13 cellular contexts compared by ENCODE assay signal in the genomic region with DNA sequence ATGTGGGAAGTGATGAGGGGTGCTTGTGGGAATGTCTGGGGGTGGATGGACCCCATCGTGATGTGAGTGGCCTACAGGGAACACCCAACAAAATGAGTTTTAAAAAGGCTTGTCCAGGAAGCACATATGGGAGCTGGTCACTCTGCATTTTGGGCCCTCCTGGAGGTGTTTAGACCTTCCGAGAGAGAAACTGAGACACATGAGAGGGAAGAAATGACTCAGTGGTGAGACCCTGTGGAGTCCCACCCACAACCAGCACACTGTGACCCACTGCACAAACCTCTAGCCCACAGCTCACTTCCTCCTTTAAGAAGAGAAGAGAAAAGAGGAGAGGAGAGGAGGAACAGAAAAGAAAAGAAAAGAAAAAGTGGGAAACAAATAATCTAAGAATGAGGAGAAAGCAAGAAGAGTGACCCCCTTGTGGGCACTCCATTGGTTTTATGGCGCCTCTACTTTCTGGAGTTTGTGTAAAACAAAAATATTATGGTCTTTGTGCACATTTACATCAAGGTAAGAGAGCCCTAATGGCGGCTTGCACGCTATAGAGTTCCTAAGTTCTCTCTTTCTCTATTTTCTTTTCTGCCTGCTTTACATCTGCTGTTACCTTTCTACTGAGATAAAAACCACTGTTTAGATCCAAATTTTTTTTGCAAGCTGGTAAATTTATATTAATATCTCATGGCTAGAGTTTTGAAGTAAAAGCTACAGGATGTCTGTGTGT. TPM values are rescaled to one million over a fixed set of nuclear protein-coding genes. Genes with fewer than 3 reads are reported as not detected.
DNase-seq lines count a peak whose midpoint lies in the region; ATAC-seq and TF ChIP-seq lines count a peak whose summit lies in the region.
"Had no signal": no experiment of that assay in that cellular context is flagged by ENCODE, and none has a peak within 500 bp of the region (broad histone marks: within the 10 kb centered on the region; RNA-seq: fewer than 3 reads in every experiment).

No MANE protein-coding gene starts in this region.

- peaks cover 5% of the 10 kb centered on the region for H3K4me1 Mint-ChIP-seq in activated T-cell treated with anti-CD3 and anti-CD28 coated beads, Interleukin-2, amount 50 U/mL, for 4 hours (ENCODE audit: low read depth)
- peaks cover 12% of the 10 kb centered on the region for H3K4me1 Mint-ChIP-seq in stimulated activated naive CD8-positive, alpha-beta T cell treated with anti-CD3 and anti-CD28 coated beads, Interleukin-15, Interleukin-2, amounts not matched to agents 100 ng/mL and 50 ng/mL, for 24 hours (ENCODE audit: low read depth)

- no peak overlapping the region for H3K4me2 ChIP-seq in mesenchymal stem cell (ENCODE audit: low read length, poor library complexity, severe bottlenecking)

- no peak overlapping the region for H3K9ac ChIP-seq in mesenchymal stem cell (ENCODE audit: low read length)

- H3K36me3 Mint-ChIP-seq in activated T-cell treated with anti-CD3 and anti-CD28 coated beads, Interleukin-2, amount 50 U/mL, for 4 hours (ENCODE audit: insufficient read depth), result no peaks in the 10 kb centered on the region
- no peaks in the 10 kb centered on the region for H3K36me3 Mint-ChIP-seq in stimulated activated naive CD8-positive, alpha-beta T cell treated with anti-CD3 and anti-CD28 coated beads, Interleukin-15, Interleukin-2, amounts not matched to agents 100 ng/mL and 50 ng/mL, for 24 hours (ENCODE audit: low read depth)

- 8% methylated on average over 3 of the region's 5 CpGs for whole genome bisulfite sequencing in mesenchymal stem cell
- 30 to 32% methylated on average over 5 of the region's 5 CpGs for WGBS in body of pancreas, 2 donors

- peaks cover 8% of the 10 kb centered on the region for H3K9me3 Mint-ChIP-seq in activated T-cell treated with anti-CD3 and anti-CD28 coated beads, Interleukin-2, amount 50 U/mL, for 4 hours
- peaks cover 5% of the 10 kb centered on the region for H3K9me3 Mint-ChIP-seq in stimulated activated naive CD8-positive, alpha-beta T cell treated with anti-CD3 and anti-CD28 coated beads, Interleukin-15, Interleukin-2, amounts not matched to agents 100 ng/mL and 50 ng/mL, for 24 hours

- no peak overlapping the region for H2BK12ac ChIP-seq in mesenchymal stem cell (ENCODE audit: low read length in 2 of 2)

- no peak for TF ChIP-seq POLR2A in body of pancreas (IDR thresholded peaks at IDR 0.05)

- H3K23ac ChIP-seq in mesenchymal stem cell (ENCODE audit: low read length in 2 of 2), result no peak overlapping the region

- H3K79me1 ChIP-seq in mesenchymal stem cell (replicated peaks; ENCODE audit: low read length, poor library complexity, severe bottlenecking), result no peaks in the 10 kb centered on the region

- intact Hi-C loops in body of pancreas (cut with DNase I), result no loop called here

- no peak overlapping the region for H3K18ac ChIP-seq in mesenchymal stem cell (ENCODE audit: low read depth in 1 of 2, low read length in 2 of 2)

- no peak overlapping the region for H3K27ac ChIP-seq in mesenchymal stem cell (ENCODE audit: low read length, poor library complexity, severe bottlenecking)
- H3K27ac ChIP-seq in body of pancreas, result no peak overlapping the region
- H3K27ac ChIP-seq: epithelial cell of prostate had no signal

- H2AFZ ChIP-seq in mesenchymal stem cell (ENCODE audit: low read depth, low read length), result no peak overlapping the region

- H3K14ac ChIP-seq in mesenchymal stem cell (ENCODE audit: low read length in 2 of 2), result no peak overlapping the region

- no peak overlapping the region for H4K8ac ChIP-seq in mesenchymal stem cell (ENCODE audit: low read length)

- H2AK5ac ChIP-seq in mesenchymal stem cell (ENCODE audit: low read length, severe bottlenecking), result no peak overlapping the region

- peak overlapping the region; percentile 69 for H3K4me3 Mint-ChIP-seq in activated T-cell treated with anti-CD3 and anti-CD28 coated beads, Interleukin-2, amount 50 U/mL, for 4 hours
- H3K4me3 Mint-ChIP-seq in stimulated activated naive CD8-positive, alpha-beta T cell treated with anti-CD3 and anti-CD28 coated beads, Interleukin-15, Interleukin-2, amounts not matched to agents 100 ng/mL and 50 ng/mL, for 24 hours, result peak overlapping the region; percentile 75

- peak overlapping the region; percentile 60 for H3K27ac Mint-ChIP-seq in stimulated activated naive CD8-positive, alpha-beta T cell treated with anti-CD3 and anti-CD28 coated beads, Interleukin-15, Interleukin-2, amounts not matched to agents 100 ng/mL and 50 ng/mL, for 24 hours

- H3K4me3 ChIP-seq in mesenchymal stem cell (ENCODE audit: insufficient read depth in 1 of 2, low read depth in 1 of 2, low read length in 2 of 2) (no peak overlapping the region), body of pancreas (no peak overlapping the region)

- H2BK5ac ChIP-seq in mesenchymal stem cell (ENCODE audit: low read depth, low read length, poor library complexity, severe bottlenecking), result no peak overlapping the region

- H3K27me3 ChIP-seq in mesenchymal stem cell (ENCODE audit: control insufficient read depth in 1 of 2, insufficient read depth in 1 of 2, low read length in 2 of 2) (no peaks in the 10 kb centered on the region), body of pancreas (no peaks in the 10 kb centered on the region)

- no peak for TF ChIP-seq CTCF in body of pancreas (IDR thresholded peaks at IDR 0.05)

- H4K91ac ChIP-seq in mesenchymal stem cell (ENCODE audit: low read length), result no peak overlapping the region

- H2BK120ac ChIP-seq in mesenchymal stem cell (ENCODE audit: low read depth, low read length), result no peak overlapping the region

- H2BK15ac ChIP-seq in mesenchymal stem cell (ENCODE audit: low read depth, poor library complexity, severe bottlenecking), result no peak overlapping the region

- no peaks in the 10 kb centered on the region for H3K27me3 Mint-ChIP-seq in activated T-cell treated with anti-CD3 and anti-CD28 coated beads, Interleukin-2, amount 50 U/mL, for 4 hours (ENCODE audit: low read depth)
- H3K27me3 Mint-ChIP-seq in stimulated activated naive CD8-positive, alpha-beta T cell treated with anti-CD3 and anti-CD28 coated beads, Interleukin-15, Interleukin-2, amounts not matched to agents 100 ng/mL and 50 ng/mL, for 24 hours, result peaks cover 4% of the 10 kb centered on the region

- H3K36me3 ChIP-seq in mesenchymal stem cell (ENCODE audit: control insufficient read depth in 1 of 2, insufficient read depth in 2 of 2, low read depth in 1 of 2, low read length in 2 of 2) (no peaks in the 10 kb centered on the region), body of pancreas (replicated peaks in 1 of 2; ENCODE audit: insufficient read depth in 1 of 2, low read depth in 2 of 2) (no peaks in the 10 kb centered on the region)

- ATAC-seq in activated T-cell treated with anti-CD3 and anti-CD28 coated beads, Interleukin-2, amount 50 U/mL, for 4 hours, result no peak
- ATAC-seq in HG02588 (IDR thresholded peaks at IDR 0.05; ENCODE audit: unreplicated experiment) (peak; percentile 79), HG03565 (IDR thresholded peaks at IDR 0.05; ENCODE audit: unreplicated experiment) (peak; percentile 68), body of pancreas (no peak)

- H3K4me1 ChIP-seq in mesenchymal stem cell (ENCODE audit: control insufficient read depth, insufficient read depth, low read depth, low read length), result no peaks in the 10 kb centered on the region
- H3K4me1 ChIP-seq in body of pancreas, result no peaks in the 10 kb centered on the region

- DNase-seq in activated T-cell treated with anti-CD3 and anti-CD28 coated beads, Interleukin-2, amount 50 U/mL, for 4 hours, result no peak
- no peak for DNase-seq in activated T-cell treated with anti-CD3 and anti-CD28 coated beads, Interleukin-2, amount 50 U/mL, for 1 hour
- DNase-seq in mesenchymal stem cell, result no peak
- DNase-seq in NCI-H1105 (lab: John Stamatoyannopoulos, UW), result no peak
- DNase-seq in body of pancreas, result no peak
- DNase-seq: activated effector memory CD4-positive, alpha-beta T cell treated with Interleukin-2 at 50 U/mL for 16 hours; NCI-H1417 had no signal

- no peak overlapping the region for H3K4ac ChIP-seq in mesenchymal stem cell (ENCODE audit: low read depth in 1 of 2, low read length in 2 of 2)

- H3K9me3 ChIP-seq in mesenchymal stem cell (ENCODE audit: control insufficient read depth, low read length) (peaks cover 10% of the 10 kb centered on the region), body of pancreas (peaks cover 0 to 2% (median 0%) of the 10 kb centered on the region in 3 donors)

RNA-seq across cellular contexts. Expression of gene LILRB1, which starts 13.3 kb away (rescaled TPM):
- 1 to 10 TPM in 1 of 3 donors, under 1 TPM in 2; 0.37 to 1.1 (median 0.83) TPM for total RNA-seq in activated T-cell treated with anti-CD3 and anti-CD28 coated beads, Interleukin-2, amount 50 U/mL, for 4 hours
- polyA plus RNA-seq in mesenchymal stem cell (2013, experiment 1 of 2), result not detected
- not detected for polyA plus RNA-seq in mesenchymal stem cell (2013, experiment 2 of 2)
- under 1 TPM; 0.33 to 0.52 TPM for total RNA-seq in body of pancreas
- total RNA-seq: A673; T-helper 1 cell treated with Interleukin-12 subunit alpha and Interleukin-12 subunit beta and Interleukin-4 antibody, amounts not matched to agents 30 ng/mL and 1 ng/mL, for 36 hours had no signal

RNA-seq across cellular contexts. Expression of gene LILRA1, which starts 23.6 kb away (rescaled TPM):
- total RNA-seq in activated T-cell treated with anti-CD3 and anti-CD28 coated beads, Interleukin-2, amount 50 U/mL, for 4 hours, result not detected
- not detected for polyA plus RNA-seq in mesenchymal stem cell (2013, experiment 1 of 2)
- not detected for polyA plus RNA-seq in mesenchymal stem cell (2013, experiment 2 of 2)
- total RNA-seq in body of pancreas, result under 1 TPM in 1 of 2 donors, not detected in 1; 0.26 TPM
- total RNA-seq: A673; T-helper 1 cell treated with Interleukin-12 subunit alpha and Interleukin-12 subunit beta and Interleukin-4 antibody, amounts not matched to agents 30 ng/mL and 1 ng/mL, for 36 hours had no signal

RNA-seq across cellular contexts. Expression of gene LILRA2, which starts 43.4 kb away (rescaled TPM):
- not detected for total RNA-seq in activated T-cell treated with anti-CD3 and anti-CD28 coated beads, Interleukin-2, amount 50 U/mL, for 4 hours
- not detected for polyA plus RNA-seq in mesenchymal stem cell (2013, experiment 1 of 2)
- not detected for polyA plus RNA-seq in mesenchymal stem cell (2013, experiment 2 of 2)
- total RNA-seq in body of pancreas, result 1 to 10 TPM in 1 of 2 donors, not detected in 1; 1.6 TPM
- total RNA-seq: A673 had no signal

RNA-seq across cellular contexts. Expression of gene LILRB4, which starts 45.8 kb away (rescaled TPM):
- total RNA-seq in activated T-cell treated with anti-CD3 and anti-CD28 coated beads, Interleukin-2, amount 50 U/mL, for 4 hours, result under 1 TPM in 1 of 3 donors, not detected in 2; 0.22 TPM
- not detected for polyA plus RNA-seq in mesenchymal stem cell (2013, experiment 1 of 2)
- polyA plus RNA-seq in mesenchymal stem cell (2013, experiment 2 of 2), result not detected
- total RNA-seq in body of pancreas, result 1 to 10 TPM in 1 of 2 donors, under 1 TPM in 1; 0.99 to 1.0 TPM
- total RNA-seq: A673; T-helper 1 cell treated with Interleukin-12 subunit alpha and Interleukin-12 subunit beta and Interleukin-4 antibody, amounts not matched to agents 30 ng/mL and 1 ng/mL, for 36 hours had no signal

Comparison
In these comparisons a context has a peak if more than half of its experiments do, and no peak if none do; other contexts are left out.
1. ATAC-seq: peak in HG02588 (single experiment) and HG03565 (single experiment); none in activated T-cell treated with anti-CD3 and anti-CD28 coated beads, Interleukin-2, amount 50 U/mL, for 4 hours (0 of 2) and body of pancreas (single experiment).